Comparison of ENCODE assay signal across 9 cellular contexts in genomic region chr5:145834554-145834916, GRCh38. TPM values are rescaled to one million over a fixed set of nuclear protein-coding genes. Genes with fewer than 3 reads are reported as not detected.
DNase-seq lines count a peak whose midpoint lies in the region; ATAC-seq, FAIRE-seq and TF ChIP-seq lines count a peak whose summit lies in the region.
"Had no signal": no experiment of that assay in that cellular context is flagged by ENCODE, and none has a peak within 500 bp of the region (broad histone marks: within the 10 kb centered on the region; RNA-seq: fewer than 3 reads in every experiment).

No MANE protein-coding gene starts in this region.

- H3K4me1 ChIP-seq in BE2C = no peaks in the 10 kb centered on the region

- H3K36me3 Mint-ChIP-seq in naive B cell = no peaks in the 10 kb centered on the region

- H3K4me3 Mint-ChIP-seq in naive B cell = peak overlapping the region; percentile 72 to 90 (median 85)

- DNase-seq in BE2C = no peak
- DNase-seq in choroid plexus epithelial cell (ENCODE audit: low read depth) = peak; percentile 10
- DNase-seq in naive B cell = no peak
- no peak for DNase-seq in ACHN
- DNase-seq in cerebellar cortex (ENCODE audit: low spot score) = no peak
- DNase-seq in H54 (ENCODE audit: insufficient read length, low spot score) = no peak
- no peak for DNase-seq in amniotic stem cell (lab: John Stamatoyannopoulos, UW)

- TF ChIP-seq CTCF in BE2C (IDR thresholded peaks at IDR 0.05; ENCODE audit: low read depth, low read length) (no peak), choroid plexus epithelial cell (conservative IDR thresholded peaks at IDR 0.05; ENCODE audit: low read depth, low read length) (no peak)

- H3K4me3 ChIP-seq in BE2C (ENCODE audit: low read depth, low read length) (peak overlapping the region; percentile 67), choroid plexus epithelial cell (ENCODE audit: low read depth, low read length) (peak overlapping the region; percentile 75)

- FAIRE-seq in H54 (lab: Jason Lieb, UNC) = no peak
- FAIRE-seq: GM18507 had no signal

- no peaks in the 10 kb centered on the region for H3K27me3 ChIP-seq in BE2C

- no peaks in the 10 kb centered on the region for H3K27me3 Mint-ChIP-seq in naive B cell

- TF ChIP-seq POLR2A in H54 (IDR thresholded peaks at IDR 0.05; ENCODE audit: low read depth, low read length) = no peak

- peaks cover 6 to 18% (median 12%) of the 10 kb centered on the region in 3 donors for H3K4me1 Mint-ChIP-seq in naive B cell

- H3K9me3 Mint-ChIP-seq in naive B cell = no peaks in the 10 kb centered on the region

- H3K36me3 ChIP-seq in BE2C = no peaks in the 10 kb centered on the region

- H3K27ac Mint-ChIP-seq in naive B cell = peak overlapping the region in 4 of 6 donors; percentile 6 to 43 (median 7)

- H3K9me3 ChIP-seq in BE2C = no peaks in the 10 kb centered on the region

- in situ Hi-C loops in ACHN (cut with HindIII; ENCODE audit: low pct_ligation_motif_present, low pct_unique_long_range_greater_than_20kb, low sequenced_read_pairs) = no loop called here

- peak; percentile 8 for ATAC-seq in HG03354 (IDR thresholded peaks at IDR 0.05; ENCODE audit: poor library complexity, severe bottlenecking, unreplicated experiment)
- no peak for ATAC-seq in naive B cell (ENCODE audit: low read depth in 2 of 2)

RNA-seq across cellular contexts. Expression of gene PRELID2, which starts 0.6 kb away (rescaled TPM):
- 0.45 TPM for polyA plus RNA-seq in BE2C (2012; ENCODE audit: insufficient read depth, insufficient read length, low read depth)
- 1 to 10 TPM; 2.8 to 5.3 (median 4.2) TPM for polyA plus RNA-seq in naive B cell (ENCODE audit: low read depth in 6 of 6)

RNA-seq across cellular contexts. Expression of gene GRXCR2, which starts 38.3 kb away (rescaled TPM):
- polyA plus RNA-seq in BE2C (2012; ENCODE audit: insufficient read depth, insufficient read length, low read depth) = not detected
- polyA plus RNA-seq in naive B cell (ENCODE audit: low read depth in 6 of 6) = not detected
